Comparison of ENCODE assay signal across 27 cellular contexts in the genomic region with DNA sequence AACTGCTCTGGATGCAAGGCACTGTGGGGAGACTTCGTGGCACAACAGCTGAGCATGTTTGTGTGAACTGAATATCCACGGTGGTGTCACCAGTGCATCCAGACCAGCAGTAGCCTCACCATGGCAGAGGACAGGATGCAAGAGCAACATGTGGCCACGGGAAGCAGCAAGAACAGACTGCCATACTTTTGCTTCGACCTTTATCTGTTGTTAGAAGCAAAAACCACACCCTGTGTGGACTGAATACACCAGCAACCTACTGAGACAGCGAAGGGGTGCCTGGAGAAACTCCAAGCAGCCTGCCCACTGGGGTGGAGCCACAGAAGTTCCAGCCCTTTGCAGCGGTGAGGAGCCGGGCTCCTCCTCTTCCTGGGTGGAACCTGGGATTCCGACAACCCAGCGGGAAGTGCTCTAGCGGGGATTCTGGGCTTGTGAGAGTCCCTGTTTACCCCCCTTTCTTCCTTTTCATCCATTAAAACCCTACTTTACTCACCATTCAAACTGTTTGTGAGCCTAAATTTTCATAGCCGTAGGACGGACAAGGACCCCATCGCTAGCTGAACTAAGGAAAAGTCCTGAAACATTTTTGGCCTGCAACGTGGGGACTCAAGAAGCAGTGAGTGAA.
A peak's percentile ranks its signal among the peaks of the same experiment; 100 is the strongest.
DNase-seq lines count a peak whose midpoint lies in the region; TF ChIP-seq lines count a peak whose summit lies in the region.
"Had no signal": no experiment of that assay in that cellular context is flagged by ENCODE, and none has a peak within 500 bp of the region (broad histone marks: within the 10 kb centered on the region; RNA-seq: fewer than 3 reads in every experiment).

No MANE protein-coding gene starts in this region.

- H3F3A ChIP-seq in smooth muscle cell (ENCODE audit: low read depth), result no peaks in the 10 kb centered on the region

- H3K9ac ChIP-seq in smooth muscle cell (ENCODE audit: low read depth), result no peak overlapping the region

- POLR2A ChIA-PET in HEK293 (lab: Yijun Ruan, JAX), result no interaction called here

- CTCF ChIA-PET in HEK293 (lab: Yijun Ruan, JAX), result interaction anchor here (0.7 kb wide), 2 partner anchors 21 to 110 kb away, joined by 3 to 5 read pairs; no protein-coding TSS in a partner anchor

- H3K79me2 ChIP-seq in smooth muscle cell (ENCODE audit: low read depth), result no peaks in the 10 kb centered on the region
- H3K79me2 ChIP-seq: hepatocyte had no signal

- H4K20me1 ChIP-seq in smooth muscle cell (ENCODE audit: low read depth), result no peaks in the 10 kb centered on the region

- no peaks in the 10 kb centered on the region for H3K27me3 ChIP-seq in smooth muscle cell (ENCODE audit: low read depth)
- H3K27me3 ChIP-seq: esophagus squamous epithelium, hepatocyte, upper lobe of right lung had no signal

- no peak overlapping the region for H3K27ac ChIP-seq in HEK293 (ENCODE audit: extremely low read depth, low read depth, low read length)
- H3K27ac ChIP-seq in smooth muscle cell (ENCODE audit: low read depth), result no peak overlapping the region
- H3K27ac ChIP-seq: esophagus squamous epithelium, hepatocyte, upper lobe of right lung had no signal

- no peak for TF ChIP-seq POLR2A in lower leg skin (IDR thresholded peaks at IDR 0.05)

- no peak overlapping the region for H2AFZ ChIP-seq in smooth muscle cell (ENCODE audit: low read depth)
- H2AFZ ChIP-seq: hepatocyte had no signal

- 82 to 87% methylated on average over 14 of the region's 14 CpGs for WGBS in lower leg skin, 2 donors
- WGBS in smooth muscle cell (ENCODE audit: low lambda C conversion rate), result 92% methylated on average over 14 of the region's 14 CpGs

- no peaks in the 10 kb centered on the region for H3K4me1 ChIP-seq in HEK293 (ENCODE audit: control insufficient read depth, insufficient read depth, low read length)
- H3K4me1 ChIP-seq in smooth muscle cell (ENCODE audit: low read depth), result no peaks in the 10 kb centered on the region
- H3K4me1 ChIP-seq: esophagus squamous epithelium, upper lobe of right lung had no signal

- intact Hi-C loops in lower leg skin (cut with DNase I; ENCODE audit: low total_unique reads), result no loop called here

- H3K9me3 ChIP-seq in HEK293 (ENCODE audit: control insufficient read depth, insufficient read depth, low read depth, low read length) (no peaks in the 10 kb centered on the region), smooth muscle cell (replicated peaks; ENCODE audit: low read depth) (no peaks in the 10 kb centered on the region)
- H3K9me3 ChIP-seq: esophagus squamous epithelium, HAP-1, upper lobe of right lung had no signal

- peak; percentile 85 for DNase-seq in Daoy (ENCODE audit: low read depth)
- DNase-seq in RPMI7951 (ENCODE audit: low read depth), result peak; percentile 71
- DNase-seq in lower leg skin (ENCODE audit: low spot score in 2 of 2), result no peak
- no peak for DNase-seq in NCI-H510A treated with DMSO at 0.1 percent for 48 hours (lab: John Stamatoyannopoulos, UW)
- DNase-seq in NCI-H2081 (lab: John Stamatoyannopoulos, UW), result no peak
- no peak for DNase-seq in smooth muscle cell (lab: John Stamatoyannopoulos, UW; ENCODE audit: unreplicated experiment)
- DNase-seq: activated CD4-positive, alpha-beta T cell treated with anti-CD3 and anti-CD28 coated beads for 4 hours; activated CD8-positive, alpha-beta memory T cell treated with anti-CD3 and anti-CD28 coated beads for 24 hours; activated gamma-delta T cell; dermis blood vessel endothelial cell; esophagus squamous epithelium; foreskin melanocyte; Kasumi-1; left cardiac atrium; NCI-H1694 treated with DMSO at 0.1 percent for 48 hours; NCI-H2171; NCI-H69; posterior cingulate gyrus; right cardiac atrium; RPMI8226; stimulated activated CD4-positive, alpha-beta T cell treated with anti-CD3 and anti-CD28 coated beads, Interleukin-12 subunit alpha, Interleukin-12 subunit beta, amount 100 ng/mL, for 4 hours; stimulated activated CD4-positive, alpha-beta T cell treated with anti-CD3 and anti-CD28 coated beads, Interleukin-4, amount 100 ng/mL, for 1 hour; substantia nigra; upper lobe of right lung had no signal

- H3K4me2 ChIP-seq in smooth muscle cell, result no peak overlapping the region
- H3K4me2 ChIP-seq: hepatocyte had no signal

- no peaks in the 10 kb centered on the region for H3K36me3 ChIP-seq in HEK293 (ENCODE audit: control insufficient read depth in 2 of 2, insufficient read depth in 1 of 2, low read length in 2 of 2)
- no peaks in the 10 kb centered on the region for H3K36me3 ChIP-seq in smooth muscle cell (ENCODE audit: low read depth)
- H3K36me3 ChIP-seq: esophagus squamous epithelium, HAP-1, upper lobe of right lung had no signal

- TF ChIP-seq CTCF in HEK293 (tag by site-specific recombination; IDR thresholded peaks at IDR 0.05) (no peak), lower leg skin (IDR thresholded peaks at IDR 0.05) (no peak), smooth muscle cell (IDR thresholded peaks at IDR 0.05; ENCODE audit: borderline replicate concordance, insufficient read depth, poor library complexity, severe bottlenecking) (no peak)

- H3K4me3 ChIP-seq in HEK293 (ENCODE audit: low read depth, low read length), result no peak overlapping the region
- H3K4me3 ChIP-seq in lower leg skin (ENCODE audit: low read depth, poor library complexity, severe bottlenecking), result peak overlapping the region; percentile 12
- no peak overlapping the region for H3K4me3 ChIP-seq in smooth muscle cell
- H3K4me3 ChIP-seq: esophagus squamous epithelium, HAP-1, hepatocyte, upper lobe of right lung had no signal

TF ChIP-seq in HEK293, 187 proteins besides CTCF, POLR2A, EP300 and RAD21:
- TF ChIP-seq ZNF473 (tag by site-specific recombination; IDR thresholded peaks at IDR 0.05) (no peak), ZNF362 (tag by site-specific recombination; IDR thresholded peaks at IDR 0.05) (no peak), ZNF140 (tag by site-specific recombination; IDR thresholded peaks at IDR 0.05) (no peak), ZNF561 (tag by site-specific recombination; IDR thresholded peaks at IDR 0.05; ENCODE audit: borderline replicate concordance) (no peak), ZFP37 (tag by site-specific recombination; IDR thresholded peaks at IDR 0.05) (no peak), KLF7 (tag by site-specific recombination; IDR thresholded peaks at IDR 0.05; ENCODE audit: borderline replicate concordance) (no peak), ZNF514 (tag by site-specific recombination; IDR thresholded peaks at IDR 0.05) (no peak), SP2 (tag by site-specific recombination; IDR thresholded peaks at IDR 0.05) (peak; percentile 18; the same call in 1 of the 2 replicates), SCRT2 (tag by site-specific recombination; IDR thresholded peaks at IDR 0.05) (peak; percentile 43; the same call in 1 of the 2 replicates), ZBTB7A (tag by site-specific recombination; IDR thresholded peaks at IDR 0.05; ENCODE audit: low read depth) (no peak), ZNF398 (tag by site-specific recombination; IDR thresholded peaks at IDR 0.05) (no peak), ZNF214 (tag by site-specific recombination; IDR thresholded peaks at IDR 0.05; ENCODE audit: borderline replicate concordance) (no peak), ZNF426 (tag by site-specific recombination; IDR thresholded peaks at IDR 0.05) (no peak), ZFP3 (tag by site-specific recombination; IDR thresholded peaks at IDR 0.05; ENCODE audit: low read depth) (no peak), ZNF221 (tag by site-specific recombination; IDR thresholded peaks at IDR 0.05; ENCODE audit: borderline replicate concordance) (no peak)

Comparison
In these comparisons a context has a peak if more than half of its experiments do, and no peak if none do; other contexts are left out.
1. DNase-seq: peak in Daoy (single experiment) and RPMI7951 (single experiment); none in lower leg skin (0 of 2), NCI-H510A treated with DMSO at 0.1 percent for 48 hours (single experiment), NCI-H2081 (0 of 2) and smooth muscle cell (single experiment).